In the genomic region with DNA sequence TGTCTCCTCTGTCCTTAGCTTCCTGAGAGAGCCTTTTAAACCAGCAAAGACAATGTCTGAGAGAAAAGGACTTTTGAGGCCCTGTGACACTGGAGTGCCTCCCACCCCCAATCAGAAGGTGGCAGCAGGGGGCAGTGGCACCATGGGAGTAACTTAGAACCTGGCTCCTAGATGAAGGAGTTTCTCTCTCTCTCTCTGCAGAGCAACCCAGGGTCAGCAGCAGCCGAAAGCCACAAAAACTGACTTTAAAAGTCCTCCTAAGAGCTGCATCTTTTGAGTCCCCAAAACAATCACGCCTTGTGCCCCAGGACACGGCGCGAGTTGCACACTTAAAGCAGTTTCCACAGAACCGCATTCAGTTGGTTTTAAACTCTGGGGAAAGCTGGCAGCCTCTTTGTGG, we compare ENCODE assay signal across 8 cellular contexts. TPM values are rescaled to one million over a fixed set of nuclear protein-coding genes. Genes with fewer than 3 reads are reported as not detected.
A peak's percentile ranks its signal among the peaks of the same experiment; 100 is the strongest.
DNase-seq lines count a peak whose midpoint lies in the region; ATAC-seq, FAIRE-seq and TF ChIP-seq lines count a peak whose summit lies in the region.

No MANE protein-coding gene starts in this region.

- peaks cover 0 to 6% (median 5%) of the 10 kb centered on the region in 3 donors for H3K27me3 Mint-ChIP-seq in immature natural killer cell (ENCODE audit: low read depth in 3 of 3)

- FAIRE-seq in GM12892 (lab: Jason Lieb, UNC): no peak

- no peak overlapping the region for H3K27ac Mint-ChIP-seq in immature natural killer cell

- in situ Hi-C loops in astrocyte of the cerebellum (cut with HindIII; ENCODE audit: low sequenced_read_pairs): loop anchor here (5.0 to 25.0 kb wide), 3 partner anchors 48 to 159 kb away; no protein-coding TSS in a partner anchor

- H3K4me3 Mint-ChIP-seq in immature natural killer cell: no peak overlapping the region

- H3K9me3 Mint-ChIP-seq in immature natural killer cell: no peaks in the 10 kb centered on the region

- no peaks in the 10 kb centered on the region for H3K36me3 Mint-ChIP-seq in immature natural killer cell

- no peaks in the 10 kb centered on the region for H3K27me3 ChIP-seq in thoracic aorta (replicated peaks; ENCODE audit: insufficient read depth)

- no peaks in the 10 kb centered on the region for H3K36me3 ChIP-seq in thoracic aorta

- H3K4me1 Mint-ChIP-seq in immature natural killer cell: peaks cover 0 to 2% of the 10 kb centered on the region in 2 donors

- peaks cover 4 to 32% of the 10 kb centered on the region in 2 donors for H3K4me1 ChIP-seq in thoracic aorta (ENCODE audit: control insufficient read depth in 1 of 2, low read depth in 2 of 2)

- no peak overlapping the region for H3K27ac ChIP-seq in thoracic aorta

- no peak for TF ChIP-seq POLR2A in GM12892 (IDR thresholded peaks at IDR 0.05; ENCODE audit: low read depth, low read length)

- H3K9me3 ChIP-seq in thoracic aorta: no peaks in the 10 kb centered on the region

- TF ChIP-seq CTCF in astrocyte of the cerebellum (IDR thresholded peaks at IDR 0.05; ENCODE audit: low read depth, low read length, missing control alignments) (peak; percentile 59), thoracic aorta (IDR thresholded peaks at IDR 0.05) (peak; percentile 70)

- ATAC-seq in thoracic aorta (ENCODE audit: insufficient number of reproducible peaks, low FRiP score, low read depth) (peak; percentile 74), GM21390 (IDR thresholded peaks at IDR 0.05; ENCODE audit: unreplicated experiment) (no peak)

- DNase-seq in 8988T (peak; percentile 59), EL (peak; percentile 60), NCI-H2029 (lab: John Stamatoyannopoulos, UW) (peak; percentile 54), astrocyte of the cerebellum (ENCODE audit: low read depth) (no peak), immature natural killer cell (peak; percentile 5 to 33 (median 8)), thoracic aorta (ENCODE audit: low spot score) (no peak), GM12892 (ENCODE audit: insufficient read length) (no peak)

- H3K4me3 ChIP-seq in astrocyte of the cerebellum (ENCODE audit: low read depth, low read length) (no peak overlapping the region), thoracic aorta (no peak overlapping the region)

RNA-seq across cellular contexts. Expression of a gene that starts 5.3 kb away (rescaled TPM):
- polyA plus RNA-seq in immature natural killer cell: not detected
- not detected for total RNA-seq in thoracic aorta
- not detected for polyA plus RNA-seq in GM12892 (2012; ENCODE audit: missing spikeins)

Comparison
In these comparisons a context has a peak if more than half of its experiments do, and no peak if none do; other contexts are left out.
1. DNase-seq: peak in 8988T (single experiment), EL (single experiment), NCI-H2029 (single experiment) and immature natural killer cell (3 of 3); none in astrocyte of the cerebellum (single experiment), thoracic aorta (single experiment) and GM12892 (single experiment).